In genomic region chr10:96586419-96587254, GRCh38 we compare ENCODE assay signal across 1 cellular context.
TF ChIP-seq lines count a peak whose summit lies in the region.

TSS of gene TM9SF3 (minus strand) at chr10:96587012. CDS start at chr10:96586835, 177 bp downstream.

TF ChIP-seq in GM12878, 131 proteins besides CTCF, POLR2A, EP300 and RAD21 (continued from another document and continues in another):
- TF ChIP-seq ZBTB40 (IDR thresholded peaks at IDR 0.05; ENCODE audit: borderline replicate concordance) (peak; percentile 82), CHD2 (IDR thresholded peaks at IDR 0.05; ENCODE audit: borderline replicate concordance, low read depth, low read length) (peak; percentile 11; the same call in 1 of the 2 replicates), PKNOX1 (IDR thresholded peaks at IDR 0.05) (no peak), PBX3 (IDR thresholded peaks at IDR 0.05; ENCODE audit: insufficient replicate concordance, low read depth, low read length) (no peak), SUPT20H (IDR thresholded peaks at IDR 0.05; ENCODE audit: borderline replicate concordance, control insufficient read depth, low read depth, low read length) (no peak), ZSCAN29 (IDR thresholded peaks at IDR 0.05) (peak; percentile 85), BCL3 (IDR thresholded peaks at IDR 0.05; ENCODE audit: borderline replicate concordance, insufficient read depth, low read depth, low read length, poor library complexity, severe bottlenecking) (peak; percentile 29), PML (IDR thresholded peaks at IDR 0.05; ENCODE audit: low read length) (0 out of 2 replicates have a peak, but pooled peaks have one; percentile 1), BHLHE40 (IDR thresholded peaks at IDR 0.05; ENCODE audit: borderline replicate concordance in 1 of 2, low read depth in 2 of 2, low read length in 1 of 2) (peak; percentile 94 to 99), CREM (IDR thresholded peaks at IDR 0.05; ENCODE audit: low read depth) (peak; percentile 86), SMC3 (IDR thresholded peaks at IDR 0.05; ENCODE audit: borderline replicate concordance, low read length) (no peak), CREB1 (IDR thresholded peaks at IDR 0.05; ENCODE audit: low read depth) (peak; percentile 92), SMAD5 (IDR thresholded peaks at IDR 0.05; ENCODE audit: low read depth) (no peak), RAD51 (IDR thresholded peaks at IDR 0.05) (no peak), ZNF687 (IDR thresholded peaks at IDR 0.05) (peak; percentile 68; the same call in 1 of the 2 replicates), MYC (IDR thresholded peaks at IDR 0.05; ENCODE audit: insufficient read depth, insufficient read length, insufficient replicate concordance, low read length, severe bottlenecking) (no peak), E2F4 (IDR thresholded peaks at IDR 0.05; ENCODE audit: low read depth, low read length) (no peak), BCLAF1 (IDR thresholded peaks at IDR 0.05) (no peak), POLR2AphosphoS5 (IDR thresholded peaks at IDR 0.05; ENCODE audit: low read length) (peak; percentile 27; the same call in 1 of the 2 replicates), USF2 (IDR thresholded peaks at IDR 0.05; ENCODE audit: borderline replicate concordance, low read depth, low read length) (no peak), CEBPZ (IDR thresholded peaks at IDR 0.05; ENCODE audit: low read depth, low read length) (no peak), ZZZ3 (IDR thresholded peaks at IDR 0.05; ENCODE audit: control insufficient read depth, insufficient read length, low read depth) (no peak), ELK1 (IDR thresholded peaks at IDR 0.05; ENCODE audit: low read depth, low read length) (no peak)
